In the genomic region with DNA sequence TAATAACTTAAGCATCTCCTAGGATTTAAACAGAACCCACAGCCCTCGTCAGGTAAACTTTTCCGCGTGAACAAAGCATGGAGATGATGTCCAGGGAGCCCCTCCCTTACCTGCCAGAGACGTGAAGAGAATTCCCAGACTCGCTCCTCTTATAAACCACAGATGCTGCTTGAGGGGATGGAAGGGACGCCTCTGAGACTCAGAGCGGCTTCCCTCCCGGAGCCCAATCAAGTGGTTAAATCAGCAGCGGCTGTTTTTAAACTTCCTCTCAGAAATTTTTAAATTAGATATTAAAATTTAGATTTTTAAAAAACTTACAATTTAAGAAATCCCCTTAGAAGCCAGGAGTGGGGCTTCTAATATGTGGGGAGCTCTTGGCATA, we compare ENCODE assay signal across 10 cellular contexts.
DNase-seq lines count a peak whose midpoint lies in the region; ATAC-seq and TF ChIP-seq lines count a peak whose summit lies in the region.
"Had no signal": no experiment of that assay in that cellular context is flagged by ENCODE, and none has a peak within 500 bp of the region (broad histone marks: within the 10 kb centered on the region; RNA-seq: fewer than 3 reads in every experiment).

No MANE protein-coding gene starts in this region.

- H3K27me3 Mint-ChIP-seq in CD4-positive, alpha-beta T cell: no peaks in the 10 kb centered on the region
- no peaks in the 10 kb centered on the region for H3K27me3 Mint-ChIP-seq in activated naive CD8-positive, alpha-beta T cell treated with anti-CD3 and anti-CD28 coated beads for 36 hours
- H3K27me3 Mint-ChIP-seq in natural killer cell (ENCODE audit: low read depth in 2 of 2): no peaks in the 10 kb centered on the region

- peak overlapping the region; percentile 72 for H3K4me3 Mint-ChIP-seq in CD4-positive, alpha-beta T cell
- H3K4me3 Mint-ChIP-seq in activated naive CD8-positive, alpha-beta T cell treated with anti-CD3 and anti-CD28 coated beads for 36 hours: peak overlapping the region; percentile 76
- H3K4me3 Mint-ChIP-seq in natural killer cell: peak overlapping the region; percentile 70

- no peaks in the 10 kb centered on the region for H3K9me3 Mint-ChIP-seq in CD4-positive, alpha-beta T cell
- H3K9me3 Mint-ChIP-seq in activated naive CD8-positive, alpha-beta T cell treated with anti-CD3 and anti-CD28 coated beads for 36 hours: no peaks in the 10 kb centered on the region
- no peaks in the 10 kb centered on the region for H3K9me3 Mint-ChIP-seq in natural killer cell

- H3K4me3 ChIP-seq in A673 (ENCODE audit: low read depth, low read length, poor library complexity, severe bottlenecking): no peak overlapping the region

- intact Hi-C loops in CD4-positive, alpha-beta T cell (cut with DNase I, micrococcal nuclease): loop anchor here in 1 of 2 experiments (1.0 to 2.0 kb wide), 3 partner anchors 12 to 65 kb away; no protein-coding TSS in a partner anchor
- intact Hi-C loops in natural killer cell (cut with micrococcal nuclease) (loop anchor here (1.0 to 10.0 kb wide), 7 partner anchors 10 to 687 kb away; partner anchors contain the start of gene SETX), A673 (cut with micrococcal nuclease; ENCODE audit: unreplicated experiment) (no loop called here)

- CTCF ChIA-PET in CD4-positive, alpha-beta T cell (lab: Charles Lee): interaction anchor here (0.9 to 4.7 kb wide), 12 partner anchors 9 to 77 kb away, joined by 3 to 20 read pairs (median 6); partner anchors contain the start of gene RAPGEF1
- CTCF ChIA-PET in A673 (lab: Charles Lee): no interaction called here

- no TSS peak for BruUV-seq in A673 (replicated peaks; lab: Mats Ljungman, UMichigan)

- peak overlapping the region; percentile 96 for H3K27ac Mint-ChIP-seq in CD4-positive, alpha-beta T cell
- H3K27ac Mint-ChIP-seq in activated naive CD8-positive, alpha-beta T cell treated with anti-CD3 and anti-CD28 coated beads for 36 hours: peak overlapping the region; percentile 98
- peak overlapping the region; percentile 98 to 99 for H3K27ac Mint-ChIP-seq in natural killer cell

- no peak for TF ChIP-seq CTCF in CD4-positive, alpha-beta T cell (IDR thresholded peaks at IDR 0.05)
- TF ChIP-seq CTCF in natural killer cell (IDR thresholded peaks at IDR 0.05) (no peak), A673 (conservative IDR thresholded peaks at IDR 0.05; ENCODE audit: low read depth, low read length) (no peak)

- peak overlapping the region; percentile 89 for H3K27ac ChIP-seq in CD4-positive, alpha-beta T cell (ENCODE audit: low read depth, low read length)
- no peak overlapping the region for H3K27ac ChIP-seq in A673 (ENCODE audit: low read depth, low read length, poor library complexity, severe bottlenecking)

- POLR2A ChIA-PET in CD4-positive, alpha-beta T cell (lab: Charles Lee): interaction anchor here (0.6 to 4.0 kb wide), 15 partner anchors 9 to 295 kb away, joined by 3 to 58 read pairs (median 5); no protein-coding TSS in a partner anchor
- POLR2A ChIA-PET in A673 (lab: Charles Lee; ENCODE audit: low non-redundant PET): interaction anchor here (0.6 kb wide), 1 partner anchor 105 kb away, joined by 3 read pairs; no protein-coding TSS in a partner anchor

- no peaks in the 10 kb centered on the region for H3K36me3 ChIP-seq in A673 (ENCODE audit: insufficient read depth, low read length, poor library complexity, severe bottlenecking)

- no peaks in the 10 kb centered on the region for H3K9me3 ChIP-seq in CD4-positive, alpha-beta T cell (ENCODE audit: control insufficient read depth, low read length)
- H3K9me3 ChIP-seq in A673 (ENCODE audit: low read depth, low read length, poor library complexity, severe bottlenecking): no peaks in the 10 kb centered on the region

- peaks cover 30% of the 10 kb centered on the region for H3K4me1 ChIP-seq in A673 (ENCODE audit: insufficient read depth, low read length, poor library complexity, severe bottlenecking)

- peaks cover 3% of the 10 kb centered on the region for H3K36me3 Mint-ChIP-seq in CD4-positive, alpha-beta T cell (ENCODE audit: low read depth)
- H3K36me3 Mint-ChIP-seq in activated naive CD8-positive, alpha-beta T cell treated with anti-CD3 and anti-CD28 coated beads for 36 hours: peaks cover 21% of the 10 kb centered on the region
- no peaks in the 10 kb centered on the region for H3K36me3 Mint-ChIP-seq in natural killer cell

- peak; percentile 6 for ATAC-seq in CD4-positive, alpha-beta T cell (ENCODE audit: poor library complexity)
- ATAC-seq in GM21717 (IDR thresholded peaks at IDR 0.05; ENCODE audit: unreplicated experiment): peak; percentile 15
- ATAC-seq in natural killer cell: peak in 1 of 3 donors; percentile 8

- no peaks in the 10 kb centered on the region for H3K27me3 ChIP-seq in CD4-positive, alpha-beta T cell (ENCODE audit: control insufficient read depth, insufficient read depth, low read length)
- no peaks in the 10 kb centered on the region for H3K27me3 ChIP-seq in A673 (replicated peaks; ENCODE audit: insufficient read depth, low read depth, low read length, poor library complexity)

- peaks cover 99% of the 10 kb centered on the region for H3K4me1 Mint-ChIP-seq in CD4-positive, alpha-beta T cell (ENCODE audit: low read depth)
- H3K4me1 Mint-ChIP-seq in activated naive CD8-positive, alpha-beta T cell treated with anti-CD3 and anti-CD28 coated beads for 36 hours: peaks cover 73% of the 10 kb centered on the region
- H3K4me1 Mint-ChIP-seq in natural killer cell: peaks cover 92 to 93% of the 10 kb centered on the region in 2 donors

- no peak for DNase-seq in CD4-positive, alpha-beta T cell
- DNase-seq in activated naive CD8-positive, alpha-beta T cell treated with anti-CD3 and anti-CD28 coated beads for 36 hours: no peak
- no peak for DNase-seq in natural killer cell
- DNase-seq in A673 (ENCODE audit: low spot score): no peak
- DNase-seq in NCI-H510A (lab: John Stamatoyannopoulos, UW): no peak
- DNase-seq in 8988T: no peak
- no peak for DNase-seq in stimulated activated CD4-positive, alpha-beta T cell treated with anti-CD3 and anti-CD28 coated beads, Interleukin-2, amount 100 ng/mL, for 48 hours
- DNase-seq: kidney, SW 1271 had no signal
